8 cellular contexts compared by ENCODE assay signal in genomic region chr12:49698619-49699545, GRCh38. TPM values are rescaled to one million over a fixed set of nuclear protein-coding genes. Genes with fewer than 3 reads are reported as not detected.
DNase-seq lines count a peak whose midpoint lies in the region; ATAC-seq and TF ChIP-seq lines count a peak whose summit lies in the region.

No MANE protein-coding gene starts in this region.

- intact Hi-C loops in ovary (cut with DNase I) = no loop called here

- H2AFZ ChIP-seq in KMS-11 (ENCODE audit: low read depth) = no peak overlapping the region

- H3K9me3 ChIP-seq in ovary = no peaks in the 10 kb centered on the region

- H4K20me1 ChIP-seq in KMS-11 (ENCODE audit: insufficient read depth) = no peaks in the 10 kb centered on the region

- peak overlapping the region; percentile 12 for H3K27ac Mint-ChIP-seq in progenitor cell of endocrine pancreas

- H3K36me3 ChIP-seq in KMS-11 (ENCODE audit: insufficient read depth) (no peaks in the 10 kb centered on the region), ovary (no peaks in the 10 kb centered on the region)

- 6 to 17% (median 13%) methylated on average over 8 of the region's 8 CpGs for WGBS in ovary, 3 donors

- peaks cover 9% of the 10 kb centered on the region for H3K4me1 Mint-ChIP-seq in progenitor cell of endocrine pancreas (ENCODE audit: low read depth)

- H3K27me3 Mint-ChIP-seq in progenitor cell of endocrine pancreas = peaks cover 10% of the 10 kb centered on the region

- H3K27ac ChIP-seq in KMS-11 (peak overlapping the region; percentile 32; the same call in 1 of the 2 replicates), ovary (no peak overlapping the region)

- H3K4me2 ChIP-seq in KMS-11 = peak overlapping the region; percentile 73

- peaks cover 48% of the 10 kb centered on the region for H3K4me1 ChIP-seq in KMS-11 (ENCODE audit: low read depth, poor library complexity, severe bottlenecking)
- peaks cover 12% of the 10 kb centered on the region for H3K4me1 ChIP-seq in ovary (ENCODE audit: insufficient read depth)

- no peaks in the 10 kb centered on the region for H3K27me3 ChIP-seq in KMS-11 (ENCODE audit: insufficient read depth, low read depth)
- H3K27me3 ChIP-seq in ovary = no peaks in the 10 kb centered on the region

- H3K79me2 ChIP-seq in KMS-11 (ENCODE audit: insufficient read depth, low read depth) = no peaks in the 10 kb centered on the region; the same call in 1 of the 2 replicates

- H3K4me3 Mint-ChIP-seq in progenitor cell of endocrine pancreas (ENCODE audit: low read depth) = no peak overlapping the region

- no peaks in the 10 kb centered on the region for H3K9me3 Mint-ChIP-seq in progenitor cell of endocrine pancreas (ENCODE audit: low read depth)

- no peaks in the 10 kb centered on the region for H3K36me3 Mint-ChIP-seq in progenitor cell of endocrine pancreas (ENCODE audit: insufficient read depth)

- DNase-seq in activated CD8-positive, alpha-beta memory T cell treated with anti-CD3 and anti-CD28 coated beads, Interleukin-2, amount 50 U/mL, for 48 hours = peak; percentile 77
- peak; percentile 72 for DNase-seq in germinal center (ENCODE audit: low spot score)
- DNase-seq in progenitor cell of endocrine pancreas (ENCODE audit: low spot score, unreplicated experiment) = no peak
- DNase-seq in NCI-H1105 (lab: John Stamatoyannopoulos, UW) = no peak
- no peak for DNase-seq in ovary

- peak overlapping the region; percentile 37 for H3K4me3 ChIP-seq in GM12875 (ENCODE audit: low read depth, low read length)
- H3K4me3 ChIP-seq in KMS-11 (IDR thresholded peaks at IDR 0.05; ENCODE audit: insufficient read depth, low read depth, low read length) = no peak overlapping the region
- no peak overlapping the region for H3K4me3 ChIP-seq in ovary

- TF ChIP-seq CTCF in GM12875 (IDR thresholded peaks at IDR 0.05; ENCODE audit: borderline replicate concordance, insufficient read depth, low read depth, low read length) (no peak), KMS-11 (conservative IDR thresholded peaks at IDR 0.05; ENCODE audit: low read depth, low read length) (no peak), progenitor cell of endocrine pancreas (IDR thresholded peaks at IDR 0.05; ENCODE audit: unreplicated experiment) (no peak), ovary (IDR thresholded peaks at IDR 0.05) (no peak)

- ATAC-seq in GM21825 (IDR thresholded peaks at IDR 0.05; ENCODE audit: unreplicated experiment) = peak; percentile 75

- TF ChIP-seq POLR2A in ovary (IDR thresholded peaks at IDR 0.05) = no peak

- no peak overlapping the region for H3K9ac ChIP-seq in KMS-11

- TF ChIP-seq EP300 in ovary (IDR thresholded peaks at IDR 0.05) = no peak

RNA-seq across cellular contexts. Expression of gene FMNL3, which starts 8.3 kb away (rescaled TPM):
- total RNA-seq in progenitor cell of endocrine pancreas = 10.8 and 11.9 TPM in 2 replicates
- total RNA-seq in ovary = 10 to 100 TPM; 15.7 to 58.1 (median 40.0) TPM
- 10 to 100 TPM; 21.4 to 26.3 TPM for polyA plus RNA-seq in ovary

RNA-seq across cellular contexts. Expression of gene TMBIM6, which starts 42.5 kb away (rescaled TPM):
- total RNA-seq in progenitor cell of endocrine pancreas (442 and 449 TPM in 2 replicates), ovary (100 to 1,000 TPM; 203 to 430 (median 335) TPM)
- polyA plus RNA-seq in ovary = 100 to 1,000 TPM; 254 to 677 TPM

Comparison
In these comparisons a context has a peak if more than half of its experiments do, and no peak if none do; other contexts are left out.
1. DNase-seq: peak in activated CD8-positive, alpha-beta memory T cell treated with anti-CD3 and anti-CD28 coated beads, Interleukin-2, amount 50 U/mL, for 48 hours (single experiment) and germinal center (single experiment); none in progenitor cell of endocrine pancreas (single experiment), NCI-H1105 (single experiment) and ovary (0 of 5).